Comparison of ENCODE assay signal across 9 cellular contexts in the genomic region with DNA sequence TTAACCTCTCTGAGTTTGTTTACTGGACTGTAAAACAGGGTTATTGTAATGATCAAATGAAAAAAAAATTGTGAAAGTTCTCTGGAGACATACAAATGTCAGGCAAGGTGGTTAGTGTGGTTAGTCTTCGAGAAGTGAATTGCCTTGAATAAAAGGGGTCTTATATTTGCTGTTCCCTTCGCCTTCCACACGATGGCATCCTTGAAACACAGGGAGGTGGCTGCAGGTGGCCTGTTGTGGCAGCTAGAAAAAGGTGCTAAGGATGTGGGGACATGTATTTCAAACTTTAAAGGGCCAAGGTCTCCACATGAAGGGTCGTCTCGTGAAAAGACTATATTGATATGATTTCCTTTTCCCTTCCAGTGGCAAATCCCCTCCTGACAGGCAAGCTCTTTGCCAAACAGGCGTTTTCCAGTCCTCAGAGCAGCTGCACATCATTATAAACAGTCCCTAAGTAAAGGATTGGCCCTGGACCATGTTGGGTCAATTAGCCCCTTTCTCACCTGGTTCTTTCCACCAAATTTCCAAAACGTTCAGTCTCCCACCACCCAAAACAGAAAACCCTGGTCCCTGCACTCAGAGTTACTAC.
DNase-seq lines count a peak whose midpoint lies in the region; ATAC-seq and TF ChIP-seq lines count a peak whose summit lies in the region.
"Had no signal": no experiment of that assay in that cellular context is flagged by ENCODE, and none has a peak within 500 bp of the region (broad histone marks: within the 10 kb centered on the region; RNA-seq: fewer than 3 reads in every experiment).

No MANE protein-coding gene starts in this region.

- intact Hi-C loops in activated CD4-positive, alpha-beta T cell treated with anti-CD3 and anti-CD28 coated beads for 36 hours (cut with DNase I, micrococcal nuclease), result loop anchor here (1.0 to 5.0 kb wide), 7 partner anchors 138 to 418 kb away; no protein-coding TSS in a partner anchor

- H3K36me3 Mint-ChIP-seq in activated CD4-positive, alpha-beta T cell treated with anti-CD3 and anti-CD28 coated beads for 36 hours (ENCODE audit: low read depth), result no peaks in the 10 kb centered on the region
- H3K36me3 Mint-ChIP-seq in nephron progenitor cell (ENCODE audit: low read depth), result no peaks in the 10 kb centered on the region

- H3K4me3 Mint-ChIP-seq in activated CD4-positive, alpha-beta T cell treated with anti-CD3 and anti-CD28 coated beads for 36 hours, result no peak overlapping the region
- H3K4me3 Mint-ChIP-seq in nephron progenitor cell, result no peak overlapping the region
- H3K4me3 Mint-ChIP-seq: memory B cell had no signal

- H3K9me3 Mint-ChIP-seq in activated CD4-positive, alpha-beta T cell treated with anti-CD3 and anti-CD28 coated beads for 36 hours (ENCODE audit: low read depth), result no peaks in the 10 kb centered on the region
- peaks cover 5% of the 10 kb centered on the region for H3K9me3 Mint-ChIP-seq in nephron progenitor cell
- H3K9me3 Mint-ChIP-seq: memory B cell had no signal

- peak; percentile 80 for TF ChIP-seq CTCF in NB4 (IDR thresholded peaks at IDR 0.05; ENCODE audit: low read depth, low read length)
- TF ChIP-seq CTCF in nephron progenitor cell (IDR thresholded peaks at IDR 0.05), result peak; percentile 70

- H3K27me3 Mint-ChIP-seq in activated CD4-positive, alpha-beta T cell treated with anti-CD3 and anti-CD28 coated beads for 36 hours, result peaks cover 4% of the 10 kb centered on the region
- H3K27me3 Mint-ChIP-seq in nephron progenitor cell (ENCODE audit: low read depth, poor library complexity), result peaks cover 6% of the 10 kb centered on the region

- no peak overlapping the region for H3K4me3 ChIP-seq in NB4 (ENCODE audit: low read depth, low read length)

- no peak for TF ChIP-seq POLR2A in NB4 (IDR thresholded peaks at IDR 0.05; ENCODE audit: extremely low read depth, insufficient read length)

- ATAC-seq in activated CD4-positive, alpha-beta T cell treated with anti-CD3 and anti-CD28 coated beads for 36 hours, result peak; percentile 7
- ATAC-seq in HG03135 (IDR thresholded peaks at IDR 0.05; ENCODE audit: unreplicated experiment) (no peak), HG02678 (IDR thresholded peaks at IDR 0.05; ENCODE audit: unreplicated experiment) (no peak)

- POLR2A ChIA-PET in activated CD4-positive, alpha-beta T cell treated with anti-CD3 and anti-CD28 coated beads for 36 hours (lab: Charles Lee), result no interaction called here

- CTCF ChIA-PET in activated CD4-positive, alpha-beta T cell treated with anti-CD3 and anti-CD28 coated beads for 36 hours (lab: Charles Lee), result interaction anchor here (0.5 to 2.2 kb wide), 14 partner anchors 11 to 418 kb away, joined by 3 to 19 read pairs (median 5); partner anchors contain the start of gene COPS8

- H3K4me1 Mint-ChIP-seq in activated CD4-positive, alpha-beta T cell treated with anti-CD3 and anti-CD28 coated beads for 36 hours, result peaks cover 44% of the 10 kb centered on the region
- H3K4me1 Mint-ChIP-seq in nephron progenitor cell, result peaks cover 42% of the 10 kb centered on the region

- DNase-seq in NOMO-1 (lab: John Stamatoyannopoulos, UW; ENCODE audit: unreplicated experiment in 2 of 2) (peak; percentile 43 to 44), NOMO-1 treated with dmso at 0.1 percent for 144 hours (lab: John Stamatoyannopoulos, UW; ENCODE audit: unreplicated experiment) (no peak), NB4 (ENCODE audit: low read depth) (peak; percentile 72), dermis microvascular lymphatic vessel endothelial cell (ENCODE audit: low read depth in 2 of 2) (peak; percentile 48 to 72), nephron progenitor cell (peak; percentile 46)
- peak; percentile 78 for DNase-seq in activated CD4-positive, alpha-beta T cell treated with anti-CD3 and anti-CD28 coated beads for 36 hours

- no peak overlapping the region for H3K27ac Mint-ChIP-seq in activated CD4-positive, alpha-beta T cell treated with anti-CD3 and anti-CD28 coated beads for 36 hours
- no peak overlapping the region for H3K27ac Mint-ChIP-seq in nephron progenitor cell
- H3K27ac Mint-ChIP-seq: memory B cell had no signal
